In the genomic region with DNA sequence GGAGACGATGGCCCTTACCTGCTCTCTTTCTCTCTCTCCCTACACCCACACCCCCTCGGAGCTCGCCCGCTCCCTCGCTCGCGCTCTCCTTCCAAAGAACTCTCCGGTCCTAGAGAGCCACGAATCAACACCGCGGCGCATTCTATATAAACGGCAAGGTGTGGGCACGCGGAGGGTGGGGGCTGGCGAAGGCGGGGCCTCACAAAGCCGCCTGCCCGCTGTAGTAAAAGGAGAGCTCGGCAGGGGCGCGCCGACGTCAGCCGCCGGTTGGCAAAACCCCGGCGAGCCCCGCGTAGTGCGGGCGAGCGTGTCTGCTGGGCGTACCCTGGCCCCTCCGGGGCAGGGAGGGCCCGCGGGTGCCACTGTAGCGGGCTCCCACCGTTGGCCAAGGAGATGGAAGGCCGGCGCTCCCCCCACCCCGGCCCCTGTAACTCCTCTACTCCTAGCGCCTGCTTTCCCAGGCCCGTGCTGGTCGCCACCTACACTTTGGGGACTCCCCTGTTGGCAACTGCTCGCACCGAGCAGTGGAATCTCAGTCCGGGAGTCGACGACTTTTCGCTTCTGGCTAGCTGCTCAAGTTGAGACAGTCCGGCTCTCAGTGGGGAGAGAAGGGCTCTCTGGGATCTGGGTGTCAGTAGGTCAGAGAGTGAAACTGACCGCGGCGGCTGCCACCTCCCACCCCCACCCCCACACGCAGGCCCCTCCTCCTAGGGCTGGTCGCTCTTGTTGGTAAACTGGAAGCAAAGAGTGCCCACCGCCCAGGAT, we compare ENCODE assay signal across 9 cellular contexts.
DNase-seq lines count a peak whose midpoint lies in the region; ATAC-seq, FAIRE-seq and TF ChIP-seq lines count a peak whose summit lies in the region.
"Had no signal": no experiment of that assay in that cellular context is flagged by ENCODE, and none has a peak within 500 bp of the region (broad histone marks: within the 10 kb centered on the region; RNA-seq: fewer than 3 reads in every experiment).

No MANE protein-coding gene starts in this region.

- H3K4me3 Mint-ChIP-seq in activated naive CD8-positive, alpha-beta T cell = peak overlapping the region; percentile 71

- H3K36me3 ChIP-seq in BJ (ENCODE audit: control insufficient read depth, insufficient read depth, low read length) (no peaks in the 10 kb centered on the region), iPS-15b (ENCODE audit: control insufficient read depth, insufficient read depth, low read length) (no peaks in the 10 kb centered on the region), skeletal muscle satellite cell (ENCODE audit: insufficient read depth, low read length) (no peaks in the 10 kb centered on the region)

- H3K36me3 Mint-ChIP-seq in activated naive CD8-positive, alpha-beta T cell = no peaks in the 10 kb centered on the region

- peak overlapping the region; percentile 57 for H3K9ac ChIP-seq in iPS-15b (ENCODE audit: low read depth, low read length)
- peak overlapping the region; percentile 45 for H3K9ac ChIP-seq in skeletal muscle satellite cell (ENCODE audit: low read depth, low read length)

- H3K9me3 ChIP-seq in iPS-15b (ENCODE audit: control insufficient read depth, insufficient read depth, low read length) (no peaks in the 10 kb centered on the region), skeletal muscle satellite cell (replicated peaks; ENCODE audit: low read length) (no peaks in the 10 kb centered on the region)

- H3K27me3 ChIP-seq in BJ (ENCODE audit: control insufficient read depth, insufficient read depth, low read length) (peaks cover 8% of the 10 kb centered on the region), iPS-15b (ENCODE audit: control insufficient read depth, insufficient read depth, low read length) (peaks cover 80% of the 10 kb centered on the region), skeletal muscle satellite cell (ENCODE audit: control insufficient read depth, insufficient read depth, low read length) (peaks cover 14% of the 10 kb centered on the region)

- H3K4me2 ChIP-seq in skeletal muscle satellite cell (ENCODE audit: low read length) = peak overlapping the region; percentile 85

- H3K4me1 ChIP-seq in iPS-15b (ENCODE audit: control insufficient read depth, insufficient read depth, low read length) (peaks cover 9% of the 10 kb centered on the region), skeletal muscle satellite cell (ENCODE audit: control insufficient read depth, insufficient read depth, low read length) (no peaks in the 10 kb centered on the region)

- peaks cover 11% of the 10 kb centered on the region for H3K27me3 Mint-ChIP-seq in activated naive CD8-positive, alpha-beta T cell

- ATAC-seq in HG03432 (IDR thresholded peaks at IDR 0.05; ENCODE audit: unreplicated experiment) = peak; percentile 36
- no peak for ATAC-seq in GM18520 (IDR thresholded peaks at IDR 0.05; ENCODE audit: unreplicated experiment)

- CTCF ChIA-PET in BJ (lab: Yijun Ruan, JAX) = no interaction called here

- DNase-seq in BJ (ENCODE audit: low read depth) (no peak), HT-29 (ENCODE audit: low spot score) (no peak), GM19239 (ENCODE audit: insufficient read length, low spot score) (no peak)

- POLR2A ChIA-PET in BJ (lab: Charles Lee) = no interaction called here

- H3K4me3 ChIP-seq in BJ (ENCODE audit: low read depth, low read length) (peak overlapping the region; percentile 32), iPS-15b (ENCODE audit: low read depth, low read length) (peak overlapping the region; percentile 80), skeletal muscle satellite cell (ENCODE audit: low read length) (peak overlapping the region; percentile 67)

- H3K9me3 Mint-ChIP-seq in activated naive CD8-positive, alpha-beta T cell (ENCODE audit: low read depth) = no peaks in the 10 kb centered on the region

- peaks cover 3% of the 10 kb centered on the region for H3K4me1 Mint-ChIP-seq in activated naive CD8-positive, alpha-beta T cell (ENCODE audit: low read depth)

- TF ChIP-seq CTCF in BJ (IDR thresholded peaks at IDR 0.05; ENCODE audit: insufficient read depth, low read depth, low read length) = no peak

- H3K27ac Mint-ChIP-seq in activated naive CD8-positive, alpha-beta T cell = no peak overlapping the region

- no peak for FAIRE-seq in GM19239 (lab: Jason Lieb, UNC)
- FAIRE-seq: frontal cortex had no signal
